In genomic region chr11:35006389-35007128, GRCh38 we compare ENCODE assay signal across 8 cellular contexts.
A peak's percentile ranks its signal among the peaks of the same experiment; 100 is the strongest.
DNase-seq lines count a peak whose midpoint lies in the region; ATAC-seq and TF ChIP-seq lines count a peak whose summit lies in the region.

No MANE protein-coding gene starts in this region.

- H3K36me3 ChIP-seq in upper lobe of right lung (no peaks in the 10 kb centered on the region), testis (ENCODE audit: low read depth, missing control alignments) (no peaks in the 10 kb centered on the region), gastrocnemius medialis (no peaks in the 10 kb centered on the region), Caco-2 (ENCODE audit: control insufficient read depth, insufficient read depth, low read length) (no peaks in the 10 kb centered on the region)

- H3K4me1 Mint-ChIP-seq in activated T-cell treated with anti-CD3 and anti-CD28 coated beads, Interleukin-2, amount 50 U/mL, for 4 hours (ENCODE audit: low read depth) = peaks cover 50% of the 10 kb centered on the region
- peaks cover 19% of the 10 kb centered on the region for H3K4me1 Mint-ChIP-seq in Caco-2 (ENCODE audit: low read depth, unreplicated experiment)

- H3K4me1 ChIP-seq in upper lobe of right lung (peaks cover 9% of the 10 kb centered on the region), testis (no peaks in the 10 kb centered on the region), gastrocnemius medialis (peaks cover 13 to 25% of the 10 kb centered on the region in 2 donors), Caco-2 (peaks cover 38% of the 10 kb centered on the region)

- ATAC-seq in GM19328 (IDR thresholded peaks at IDR 0.05; ENCODE audit: unreplicated experiment) (peak; percentile 79), HG03175 (IDR thresholded peaks at IDR 0.05; ENCODE audit: unreplicated experiment) (peak; percentile 89), upper lobe of right lung (peak; percentile 44), gastrocnemius medialis (no peak)
- peak; percentile 86 for ATAC-seq in activated T-cell treated with anti-CD3 and anti-CD28 coated beads, Interleukin-2, amount 50 U/mL, for 4 hours

- no peak overlapping the region for H3K4me3 ChIP-seq in upper lobe of right lung
- H3K4me3 ChIP-seq in testis = no peak overlapping the region
- no peak overlapping the region for H3K4me3 ChIP-seq in gastrocnemius medialis
- no peak overlapping the region for H3K4me3 ChIP-seq in Caco-2 (ENCODE audit: low read depth, low read length)

- TF ChIP-seq POLR2A in testis (IDR thresholded peaks at IDR 0.05) (no peak), gastrocnemius medialis (IDR thresholded peaks at IDR 0.05) (no peak)

- peak; percentile 18 for DNase-seq in activated T-cell treated with anti-CD3 and anti-CD28 coated beads, Interleukin-2, amount 50 U/mL, for 4 hours
- DNase-seq in upper lobe of right lung (no peak), testis (no peak), gastrocnemius medialis (no peak), Caco-2 (no peak)

- no TSS peak for BruUV-seq in Caco-2 (replicated peaks; lab: Mats Ljungman, UMichigan)

- no peak overlapping the region for H3K4me3 Mint-ChIP-seq in activated T-cell treated with anti-CD3 and anti-CD28 coated beads, Interleukin-2, amount 50 U/mL, for 4 hours
- no peak overlapping the region for H3K4me3 Mint-ChIP-seq in Caco-2 (ENCODE audit: unreplicated experiment)

- H3K27ac ChIP-seq in 22Rv1 (peak overlapping the region; percentile 95), upper lobe of right lung (no peak overlapping the region), testis (no peak overlapping the region), gastrocnemius medialis (no peak overlapping the region)

- no peak overlapping the region for H3K27ac Mint-ChIP-seq in Caco-2 (ENCODE audit: unreplicated experiment)

- TF ChIP-seq CTCF in 22Rv1 (IDR thresholded peaks at IDR 0.05) (no peak), upper lobe of right lung (IDR thresholded peaks at IDR 0.05) (no peak), testis (IDR thresholded peaks at IDR 0.05) (no peak), gastrocnemius medialis (IDR thresholded peaks at IDR 0.05 in 4 of 5, conservative IDR thresholded peaks at IDR 0.05 in 1 of 5) (no peak), Caco-2 (IDR thresholded peaks at IDR 0.05; ENCODE audit: insufficient read depth in 1 of 2, low read depth in 1 of 2, low read length in 1 of 2, severe bottlenecking in 1 of 2, unreplicated experiment in 1 of 2) (no peak)

- H3K9me3 ChIP-seq in upper lobe of right lung = no peaks in the 10 kb centered on the region
- H3K9me3 ChIP-seq in testis = no peaks in the 10 kb centered on the region
- H3K9me3 ChIP-seq in gastrocnemius medialis = no peaks in the 10 kb centered on the region
- no peaks in the 10 kb centered on the region for H3K9me3 ChIP-seq in Caco-2

- H3K27me3 ChIP-seq in upper lobe of right lung (no peaks in the 10 kb centered on the region), testis (no peaks in the 10 kb centered on the region), gastrocnemius medialis (no peaks in the 10 kb centered on the region), Caco-2 (replicated peaks; ENCODE audit: control insufficient read depth, insufficient read depth, low read length) (no peaks in the 10 kb centered on the region)

- WGBS in testis, 2 donors = 88 to 91% methylated on average over 8 of the region's 8 CpGs

- H3K9me3 Mint-ChIP-seq in activated T-cell treated with anti-CD3 and anti-CD28 coated beads, Interleukin-2, amount 50 U/mL, for 4 hours = no peaks in the 10 kb centered on the region
- H3K9me3 Mint-ChIP-seq in Caco-2 (ENCODE audit: unreplicated experiment) = no peaks in the 10 kb centered on the region

- POLR2A ChIA-PET in Caco-2 (lab: Charles Lee) = no interaction called here

- in situ Hi-C loops in gastrocnemius medialis (cut with MboI; ENCODE audit: low sequenced_read_pairs in 4 of 4) = no loop called here

- CTCF ChIA-PET in Caco-2 (lab: Charles Lee) = no interaction called here

- intact Hi-C loops in upper lobe of right lung (cut with DNase I) = no loop called here
- intact Hi-C loops in testis (cut with DNase I; ENCODE audit: low total_unique reads) = no loop called here
- intact Hi-C loops in gastrocnemius medialis (cut with DNase I; ENCODE audit: low total_unique reads) = no loop called here
- intact Hi-C loops in Caco-2 (cut with micrococcal nuclease; ENCODE audit: unreplicated experiment) = no loop called here

- no peaks in the 10 kb centered on the region for H3K36me3 Mint-ChIP-seq in activated T-cell treated with anti-CD3 and anti-CD28 coated beads, Interleukin-2, amount 50 U/mL, for 4 hours (ENCODE audit: insufficient read depth)
- no peaks in the 10 kb centered on the region for H3K36me3 Mint-ChIP-seq in Caco-2 (ENCODE audit: insufficient read depth, unreplicated experiment)

- H3K27me3 Mint-ChIP-seq in activated T-cell treated with anti-CD3 and anti-CD28 coated beads, Interleukin-2, amount 50 U/mL, for 4 hours (ENCODE audit: low read depth) = no peaks in the 10 kb centered on the region
- no peaks in the 10 kb centered on the region for H3K27me3 Mint-ChIP-seq in Caco-2 (ENCODE audit: insufficient read depth, unreplicated experiment)

Comparison
In these comparisons a context has a peak if more than half of its experiments do, and no peak if none do; other contexts are left out.
1. ATAC-seq: peak in GM19328 (single experiment), HG03175 (single experiment), activated T-cell treated with anti-CD3 and anti-CD28 coated beads, Interleukin-2, amount 50 U/mL, for 4 hours (2 of 2) and upper lobe of right lung (single experiment); none in gastrocnemius medialis (0 of 2).